8 cellular contexts compared by ENCODE assay signal in genomic region chr9:37903581-37903830, GRCh38. TPM values are rescaled to one million over a fixed set of nuclear protein-coding genes. Genes with fewer than 3 reads are reported as not detected.
A peak's percentile ranks its signal among the peaks of the same experiment; 100 is the strongest.
DNase-seq lines count a peak whose midpoint lies in the region; FAIRE-seq and TF ChIP-seq lines count a peak whose summit lies in the region.

No MANE protein-coding gene starts in this region.

- H3F3A ChIP-seq in OCI-LY1 (ENCODE audit: insufficient read depth, low read length) = no peaks in the 10 kb centered on the region

- intact Hi-C loops in vagina (cut with DNase I) = loop anchor here (10.0 kb wide), 2 partner anchors 119 to 511 kb away; partner anchors contain the start of gene EXOSC3

- H3K36me3 ChIP-seq in HEK293 (ENCODE audit: control insufficient read depth in 2 of 2, insufficient read depth in 1 of 2, low read length in 2 of 2) (peaks cover 5 to 16% of the 10 kb centered on the region in 2 experiments; a peak in 2 of 3 replicates), OCI-LY1 (ENCODE audit: insufficient read depth, low read length) (peaks cover 9% of the 10 kb centered on the region), vagina (peaks cover 0 to 10% of the 10 kb centered on the region in 2 donors)

- POLR2A ChIA-PET in HEK293 (lab: Yijun Ruan, JAX) = interaction anchor here (0.8 to 2.3 kb wide), 5 partner anchors 11 to 418 kb away, joined by 3 to 8 read pairs (median 4); partner anchors contain the start of genes DCAF10, EXOSC3 and POLR1E

- peak overlapping the region; percentile 67 for H3K27ac ChIP-seq in HEK293 (ENCODE audit: extremely low read depth, low read depth, low read length)
- H3K27ac ChIP-seq in OCI-LY1 (ENCODE audit: low read depth, low read length, poor library complexity, severe bottlenecking) = peak overlapping the region; percentile 63
- peak overlapping the region; percentile 85 for H3K27ac ChIP-seq in cingulate gyrus (ENCODE audit: low read depth, low read length)
- H3K27ac ChIP-seq in vagina = peak overlapping the region; percentile 73

- peak overlapping the region; percentile 66 for H3K9ac ChIP-seq in OCI-LY1 (ENCODE audit: low read length)

- H3K4me3 ChIP-seq in HEK293 (ENCODE audit: low read depth, low read length) (peak overlapping the region; percentile 84), OCI-LY1 (ENCODE audit: low read depth, low read length, poor library complexity, severe bottlenecking) (peak overlapping the region; percentile 95), vagina (peak overlapping the region; percentile 90 to 94)

- H3K4me2 ChIP-seq in OCI-LY1 (ENCODE audit: low read length) = peak overlapping the region; percentile 94

- no peaks in the 10 kb centered on the region for H3K4me1 ChIP-seq in HEK293 (ENCODE audit: control insufficient read depth, insufficient read depth, low read length)
- peaks cover 29% of the 10 kb centered on the region for H3K4me1 ChIP-seq in OCI-LY1 (ENCODE audit: insufficient read depth, low read length, severe bottlenecking)
- H3K4me1 ChIP-seq in vagina = peaks cover 30% of the 10 kb centered on the region

- no peak for TF ChIP-seq POLR2A in vagina (IDR thresholded peaks at IDR 0.05)

- H3K9me3 ChIP-seq in HEK293 (ENCODE audit: control insufficient read depth, insufficient read depth, low read depth, low read length) (no peaks in the 10 kb centered on the region), OCI-LY1 (ENCODE audit: low read length) (no peaks in the 10 kb centered on the region), vagina (no peaks in the 10 kb centered on the region)

- DNase-seq in NCI-H1417 (lab: John Stamatoyannopoulos, UW) (peak in 2 of 3 experiments; percentile 43 to 66), NCI-H1417 treated with DMSO at 0.1 percent for 48 hours (lab: John Stamatoyannopoulos, UW) (no peak), mesenteric fat pad (ENCODE audit: low spot score) (peak; percentile 92), vagina (ENCODE audit: extremely low spot score in 2 of 2) (peak in 1 of 2 donors; percentile 85), GM19239 (ENCODE audit: insufficient read length, low spot score) (no peak)

- H3K27me3 ChIP-seq in OCI-LY1 (ENCODE audit: insufficient read depth, low read length) (no peaks in the 10 kb centered on the region), vagina (no peaks in the 10 kb centered on the region)

- H3K9me2 ChIP-seq in OCI-LY1 (ENCODE audit: low read depth, low read length) = no peaks in the 10 kb centered on the region

- no peaks in the 10 kb centered on the region for H4K20me1 ChIP-seq in OCI-LY1 (ENCODE audit: insufficient read depth, low read length)

- no peak for FAIRE-seq in GM19239 (lab: Jason Lieb, UNC)

- peaks cover 21% of the 10 kb centered on the region; the same call in 1 of the 2 replicates for H3K79me2 ChIP-seq in OCI-LY1 (ENCODE audit: insufficient read depth, low read length)

- no peak overlapping the region for H2AFZ ChIP-seq in OCI-LY1 (ENCODE audit: low read length)

- TF ChIP-seq CTCF in HEK293 (tag by site-specific recombination; IDR thresholded peaks at IDR 0.05) = no peak
- no peak for TF ChIP-seq CTCF in OCI-LY1 (IDR thresholded peaks at IDR 0.05; ENCODE audit: low read length)
- TF ChIP-seq CTCF in vagina (IDR thresholded peaks at IDR 0.05) = no peak

- CTCF ChIA-PET in HEK293 (lab: Yijun Ruan, JAX) = interaction anchor here (0.7 to 2.5 kb wide), 10 partner anchors 10 to 359 kb away, joined by 3 to 9 read pairs (median 4); no protein-coding TSS in a partner anchor

TF ChIP-seq in HEK293, 187 proteins besides CTCF, POLR2A, EP300 and RAD21 (continues in another document):
- TF ChIP-seq ZNF174 (tag by site-specific recombination; IDR thresholded peaks at IDR 0.05) = no peak
- no peak for TF ChIP-seq ZNF121 (tag by site-specific recombination; IDR thresholded peaks at IDR 0.05)
- TF ChIP-seq ZNF335 (tag by site-specific recombination; conservative IDR thresholded peaks at IDR 0.05) = peak; percentile 87; the same call in 1 of the 2 replicates
- 0 out of 2 replicates have a peak, but pooled peaks have one; percentile 23 for TF ChIP-seq ZNF777 (tag by site-specific recombination; IDR thresholded peaks at IDR 0.05; ENCODE audit: borderline replicate concordance)
- TF ChIP-seq ZNF112 (tag by site-specific recombination; IDR thresholded peaks at IDR 0.05) = no peak
- no peak for TF ChIP-seq WT1 (tag by site-specific recombination; IDR thresholded peaks at IDR 0.05)
- no peak for TF ChIP-seq ZNF239 (tag by site-specific recombination; IDR thresholded peaks at IDR 0.05)
- peak; percentile 95 for TF ChIP-seq ZNF341 (tag by site-specific recombination; IDR thresholded peaks at IDR 0.05; ENCODE audit: low read depth)
- TF ChIP-seq ZFP41 (tag by site-specific recombination; IDR thresholded peaks at IDR 0.05; ENCODE audit: borderline replicate concordance) = no peak
- TF ChIP-seq, protein P1, sequence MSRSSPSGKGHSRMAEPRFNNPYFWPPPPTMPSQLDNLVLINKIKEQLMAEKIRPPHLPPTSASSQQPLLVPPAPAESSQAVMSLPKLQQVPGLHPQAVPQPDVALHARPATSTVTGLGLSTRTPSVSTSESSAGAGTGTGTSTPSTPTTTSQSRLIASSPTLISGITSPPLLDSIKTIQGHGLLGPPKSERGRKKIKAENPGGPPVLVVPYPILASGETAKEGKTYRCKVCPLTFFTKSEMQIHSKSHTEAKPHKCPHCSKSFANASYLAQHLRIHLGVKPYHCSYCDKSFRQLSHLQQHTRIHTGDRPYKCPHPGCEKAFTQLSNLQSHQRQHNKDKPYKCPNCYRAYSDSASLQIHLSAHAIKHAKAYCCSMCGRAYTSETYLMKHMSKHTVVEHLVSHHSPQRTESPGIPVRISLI (tag by site-specific recombination; IDR thresholded peaks at IDR 0.05) = no peak
- TF ChIP-seq ZNF626 (tag by site-specific recombination; IDR thresholded peaks at IDR 0.05) = no peak
- peak; percentile 80 for TF ChIP-seq ZBTB11 (tag by site-specific recombination; conservative IDR thresholded peaks at IDR 0.05; ENCODE audit: low read depth)
- peak; percentile 43; the same call in 1 of the 2 replicates for TF ChIP-seq SP2 (tag by site-specific recombination; IDR thresholded peaks at IDR 0.05)
- TF ChIP-seq PATZ1 (tag by site-specific recombination; IDR thresholded peaks at IDR 0.05) = no peak
- no peak for TF ChIP-seq RBAK (tag by site-specific recombination; IDR thresholded peaks at IDR 0.05)
- no peak for TF ChIP-seq ZNF266 (tag by site-specific recombination; IDR thresholded peaks at IDR 0.05; ENCODE audit: low read depth)
- TF ChIP-seq ZNF354C (tag by site-specific recombination; IDR thresholded peaks at IDR 0.05; ENCODE audit: borderline replicate concordance, low read depth) = no peak
- TF ChIP-seq ZNF654 (tag by site-specific recombination; IDR thresholded peaks at IDR 0.05; ENCODE audit: low read depth) = no peak
- TF ChIP-seq ZBTB20 (tag by site-specific recombination; IDR thresholded peaks at IDR 0.05) = no peak; the same call in 1 of the 2 replicates
- TF ChIP-seq, protein P2, sequence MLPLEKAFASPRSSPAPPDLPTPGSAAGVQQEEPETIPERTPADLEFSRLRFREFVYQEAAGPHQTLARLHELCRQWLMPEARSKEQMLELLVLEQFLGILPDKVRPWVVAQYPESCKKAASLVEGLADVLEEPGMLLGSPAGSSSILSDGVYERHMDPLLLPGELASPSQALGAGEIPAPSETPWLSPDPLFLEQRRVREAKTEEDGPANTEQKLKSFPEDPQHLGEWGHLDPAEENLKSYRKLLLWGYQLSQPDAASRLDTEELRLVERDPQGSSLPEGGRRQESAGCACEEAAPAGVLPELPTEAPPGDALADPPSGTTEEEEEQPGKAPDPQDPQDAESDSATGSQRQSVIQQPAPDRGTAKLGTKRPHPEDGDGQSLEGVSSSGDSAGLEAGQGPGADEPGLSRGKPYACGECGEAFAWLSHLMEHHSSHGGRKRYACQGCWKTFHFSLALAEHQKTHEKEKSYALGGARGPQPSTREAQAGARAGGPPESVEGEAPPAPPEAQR (tag by site-specific recombination; IDR thresholded peaks at IDR 0.05) = no peak

RNA-seq across cellular contexts. Expression of gene SLC25A51, which starts 0.4 kb away (rescaled TPM):
- total RNA-seq in mesenteric fat pad (59.2 TPM), vagina (26.0 TPM)

Comparison
In these comparisons a context has a peak if more than half of its experiments do, and no peak if none do; other contexts are left out.
1. DNase-seq: peak in NCI-H1417 (2 of 3) and mesenteric fat pad (single experiment); none in NCI-H1417 treated with DMSO at 0.1 percent for 48 hours (single experiment) and GM19239 (single experiment).
2. Peak in every context shown above with its lines, with median percentiles within 50 percentile points of each other: H3K27ac ChIP-seq and H3K4me3 ChIP-seq.